In the genomic region with DNA sequence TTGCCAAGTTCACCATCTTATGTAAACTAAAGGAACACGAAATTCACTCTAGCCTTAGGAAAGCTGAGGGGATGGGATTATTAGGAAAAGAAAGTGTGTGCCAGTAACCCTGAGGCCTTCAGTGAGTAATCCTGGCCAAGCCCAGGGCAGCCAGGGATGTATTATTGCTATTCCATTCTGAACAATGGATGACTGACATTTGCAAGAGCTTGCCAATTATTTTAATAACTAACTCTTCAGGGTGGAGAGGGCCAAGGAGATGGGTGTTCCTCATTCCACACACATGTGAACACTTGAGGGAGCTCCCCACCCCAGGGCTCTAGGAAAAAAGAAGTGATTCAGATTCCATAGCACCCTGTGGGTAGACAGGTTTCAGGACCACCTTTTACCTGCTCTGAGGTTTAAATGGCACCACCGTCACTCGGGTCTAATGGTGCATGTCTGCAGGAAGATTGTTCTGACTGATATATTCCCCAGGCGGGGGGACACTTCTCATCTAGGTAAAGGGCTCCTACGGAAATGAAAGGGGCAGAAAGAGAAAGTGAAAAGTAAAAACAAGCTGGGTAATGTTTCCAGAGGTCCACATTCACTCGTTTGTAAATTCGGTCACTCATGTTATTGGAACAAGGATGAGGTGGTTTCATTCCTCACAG, we compare ENCODE assay signal across 11 cellular contexts. TPM values are rescaled to one million over a fixed set of nuclear protein-coding genes. Genes with fewer than 3 reads are reported as not detected.
DNase-seq lines count a peak whose midpoint lies in the region; ATAC-seq and TF ChIP-seq lines count a peak whose summit lies in the region.
"Had no signal": no experiment of that assay in that cellular context is flagged by ENCODE, and none has a peak within 500 bp of the region (broad histone marks: within the 10 kb centered on the region; RNA-seq: fewer than 3 reads in every experiment).

No MANE protein-coding gene starts in this region.

- ATAC-seq in HG03354 (IDR thresholded peaks at IDR 0.05; ENCODE audit: poor library complexity, severe bottlenecking, unreplicated experiment) (peak; percentile 50), HG03196 (IDR thresholded peaks at IDR 0.05; ENCODE audit: unreplicated experiment) (no peak), GM18520 (IDR thresholded peaks at IDR 0.05; ENCODE audit: unreplicated experiment) (no peak)
- ATAC-seq: naive thymus-derived CD4-positive, alpha-beta T cell had no signal

- H3K4me1 Mint-ChIP-seq in neural crest cell, result peaks cover 25% of the 10 kb centered on the region

- H3K9me3 Mint-ChIP-seq in neural crest cell, result no peaks in the 10 kb centered on the region
- H3K9me3 Mint-ChIP-seq: central memory CD8-positive, alpha-beta T cell; naive thymus-derived CD4-positive, alpha-beta T cell had no signal

- DNase-seq in EL (peak; percentile 73), dedifferentiated amniotic fluid mesenchymal stem cell (ENCODE audit: extremely low spot score) (peak; percentile 42), neural crest cell (ENCODE audit: low read depth, low spot score) (no peak), AG08396 (ENCODE audit: low spot score) (no peak), inferior parietal cortex (ENCODE audit: extremely low spot score) (no peak)
- DNase-seq: naive thymus-derived CD4-positive, alpha-beta T cell; NCI-H526 had no signal

- no peak for TF ChIP-seq CTCF in neural crest cell (conservative IDR thresholded peaks at IDR 0.05)

- H3K27me3 Mint-ChIP-seq in neural crest cell (ENCODE audit: low read depth), result no peaks in the 10 kb centered on the region
- H3K27me3 Mint-ChIP-seq: central memory CD8-positive, alpha-beta T cell; naive thymus-derived CD4-positive, alpha-beta T cell had no signal

- peak overlapping the region; percentile 44 for H3K27ac Mint-ChIP-seq in neural crest cell (ENCODE audit: unreplicated experiment)

- H3K36me3 Mint-ChIP-seq in neural crest cell (ENCODE audit: low read depth), result peaks cover 4% of the 10 kb centered on the region

- no peak overlapping the region for H3K4me3 Mint-ChIP-seq in neural crest cell
- H3K4me3 Mint-ChIP-seq: central memory CD8-positive, alpha-beta T cell; naive thymus-derived CD4-positive, alpha-beta T cell had no signal

RNA-seq across cellular contexts. Expression of a gene that starts 41.5 kb away (rescaled TPM):
- total RNA-seq in neural crest cell, result 12.6 and 16.3 TPM in 2 replicates

RNA-seq across cellular contexts. Expression of a gene that starts 44.0 kb away (rescaled TPM):
- 48.8 and 51.2 TPM in 2 replicates for total RNA-seq in neural crest cell

RNA-seq across cellular contexts. Expression of a gene that starts 57.9 kb away (rescaled TPM):
- 17.1 and 18.4 TPM in 2 replicates for total RNA-seq in neural crest cell

Comparison
In these comparisons a context has a peak if more than half of its experiments do, and no peak if none do; other contexts are left out.
1. DNase-seq: peak in EL (single experiment) and dedifferentiated amniotic fluid mesenchymal stem cell (single experiment); none in neural crest cell (single experiment), AG08396 (single experiment) and inferior parietal cortex (single experiment).